ENCODE assay signal across 8 cellular contexts in the genomic region with DNA sequence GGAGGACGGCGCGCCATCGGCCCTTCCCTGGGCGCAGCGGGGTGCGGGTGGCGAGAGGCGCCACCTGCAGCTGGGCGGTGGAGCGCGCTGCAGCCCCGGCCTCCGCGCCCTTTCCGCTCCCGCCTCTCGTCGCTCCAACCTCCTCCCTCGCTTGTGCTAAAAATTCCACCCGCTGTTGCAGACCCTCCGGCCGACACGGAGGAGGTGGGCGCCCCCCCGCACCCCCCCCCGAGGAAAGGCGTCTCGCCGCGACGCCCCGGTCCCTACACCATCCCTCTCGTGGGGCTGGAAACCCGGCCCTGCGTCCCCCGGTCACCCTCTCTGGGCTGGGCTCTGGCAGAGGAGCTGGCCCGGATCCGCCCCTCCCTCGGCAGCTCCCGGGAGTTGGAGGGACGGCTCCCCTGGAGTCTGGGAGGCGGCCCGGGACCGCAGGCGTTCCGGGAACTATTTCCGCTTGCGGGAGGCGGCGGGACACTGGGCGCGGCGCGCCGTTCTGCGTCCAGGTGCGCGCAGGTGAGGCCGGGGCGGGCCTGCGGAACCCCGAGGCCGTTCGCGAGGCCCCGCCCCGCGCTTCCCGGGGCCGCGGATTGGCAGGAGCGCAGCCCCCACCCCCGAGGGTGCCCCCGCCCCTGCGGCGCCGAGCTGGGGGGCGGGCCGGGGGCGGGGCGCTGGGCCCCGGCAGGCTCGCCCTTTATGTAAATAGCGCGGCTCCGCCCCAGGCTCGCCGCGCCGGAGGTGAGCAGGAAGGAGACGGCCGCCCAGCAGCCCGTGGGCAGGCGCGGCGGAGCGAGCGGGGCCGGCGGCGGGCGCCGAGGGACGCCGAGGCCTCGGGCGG. TPM values are rescaled to one million over a fixed set of nuclear protein-coding genes. Genes with fewer than 3 reads are reported as not detected.
A peak's percentile ranks its signal among the peaks of the same experiment; 100 is the strongest.
DNase-seq lines count a peak whose midpoint lies in the region; ATAC-seq and TF ChIP-seq lines count a peak whose summit lies in the region.

LLGL2 (plus strand) TSS at position 727 of the 835 bp plus-strand sequence. CDS start 17,730 bp downstream, outside the sequence.

- H3K27me3 ChIP-seq in A673 (replicated peaks; ENCODE audit: insufficient read depth, low read depth, low read length, poor library complexity), result no peaks in the 10 kb centered on the region
- no peaks in the 10 kb centered on the region for H3K27me3 ChIP-seq in colonic mucosa
- H3K27me3 ChIP-seq in right lobe of liver, result no peaks in the 10 kb centered on the region

- WGBS in right lobe of liver (ENCODE audit: insufficient coverage, low coverage, low lambda C conversion rate, missing lambda C conversion rate), result 10% methylated on average over 2 of the region's 108 CpGs

- H3K4me1 ChIP-seq in A673 (ENCODE audit: insufficient read depth, low read length, poor library complexity, severe bottlenecking), result peaks cover 12% of the 10 kb centered on the region
- peaks cover 10% of the 10 kb centered on the region for H3K4me1 ChIP-seq in colonic mucosa
- H3K4me1 ChIP-seq in right lobe of liver, result peaks cover 0 to 21% (median 0%) of the 10 kb centered on the region in 4 donors

- POLR2A ChIA-PET in A673 (lab: Charles Lee; ENCODE audit: low non-redundant PET), result interaction anchor here (0.6 to 0.7 kb wide), 3 partner anchors 69 to 455 kb away, joined by 4 to 15 read pairs (median 5); partner anchors contain the start of gene TMEM94

- peak; percentile 92 for DNase-seq in A673 (ENCODE audit: low spot score)
- DNase-seq in NCI-H345 treated with DMSO at 0.1 percent for 48 hours (lab: John Stamatoyannopoulos, UW; ENCODE audit: unreplicated experiment), result peak; percentile 93
- peak; percentile 77 for DNase-seq in activated CD4-positive, alpha-beta T cell treated with anti-CD3 and anti-CD28 coated beads for 48 hours
- peak; percentile 94 for DNase-seq in colonic mucosa
- DNase-seq in right lobe of liver, result peak; percentile 88 to 90 (median 89)
- peak; percentile 63 for DNase-seq in stimulated activated CD8-positive, alpha-beta memory T cell treated with anti-CD3 and anti-CD28 coated beads, Interleukin-12 subunit alpha, Interleukin-12 subunit beta, amount 100 ng/mL, for 1 hour (ENCODE audit: low read depth)

- peak; percentile 76 for TF ChIP-seq POLR2A in right lobe of liver (IDR thresholded peaks at IDR 0.05)

- peaks cover 9% of the 10 kb centered on the region for H3K36me3 ChIP-seq in A673 (ENCODE audit: insufficient read depth, low read length, poor library complexity, severe bottlenecking)
- no peaks in the 10 kb centered on the region for H3K36me3 ChIP-seq in colonic mucosa
- H3K36me3 ChIP-seq in right lobe of liver, result peaks cover 0 to 5% (median 0%) of the 10 kb centered on the region in 4 donors

- intact Hi-C loops in A673 (cut with micrococcal nuclease; ENCODE audit: unreplicated experiment), result no loop called here
- intact Hi-C loops in colonic mucosa (cut with DNase I), result loop anchor here (10.0 kb wide), 1 partner anchor 60 kb away; the partner anchor contains the start of gene MYO15B
- intact Hi-C loops in right lobe of liver (cut with DNase I), result no loop called here

- H3K9ac ChIP-seq in colonic mucosa (ENCODE audit: low read depth in 2 of 2, low read length in 2 of 2), result peak within 1 kb of the TSS; percentile 96 to 99

- CTCF ChIA-PET in A673 (lab: Charles Lee), result interaction anchor here (0.6 to 1.2 kb wide), 8 partner anchors 9 to 598 kb away, joined by 3 to 12 read pairs (median 6); partner anchors contain the start of gene TSEN54

- H3K4me3 ChIP-seq in A673 (ENCODE audit: low read depth, low read length, poor library complexity, severe bottlenecking) (peak within 1 kb of the TSS; percentile 83), colonic mucosa (peak within 1 kb of the TSS; percentile 82), right lobe of liver (peak within 1 kb of the TSS; percentile 35 to 72 (median 69))

- no TSS peak for BruUV-seq in A673 (replicated peaks; lab: Mats Ljungman, UMichigan)

- H3K27ac ChIP-seq in A673 (ENCODE audit: low read depth, low read length, poor library complexity, severe bottlenecking) (peak within 1 kb of the TSS; percentile 74), colonic mucosa (peak within 1 kb of the TSS; percentile 96), right lobe of liver (peak within 1 kb of the TSS in 2 of 3 donors; percentile 60 to 63)

- peak; percentile 43; the same call in 1 of the 2 replicates for TF ChIP-seq CTCF in A673 (conservative IDR thresholded peaks at IDR 0.05; ENCODE audit: low read depth, low read length)
- peak; percentile 32 for TF ChIP-seq CTCF in colonic mucosa (IDR thresholded peaks at IDR 0.05)
- TF ChIP-seq CTCF in right lobe of liver (IDR thresholded peaks at IDR 0.05), result peak; percentile 37 to 61 (median 58)

- peak; percentile 76 for ATAC-seq in GM18907 (IDR thresholded peaks at IDR 0.05; ENCODE audit: unreplicated experiment)
- ATAC-seq in HG03159 (IDR thresholded peaks at IDR 0.05; ENCODE audit: unreplicated experiment), result peak; percentile 81
- ATAC-seq in right lobe of liver, result peak; percentile 84 to 93 (median 90)

- no peaks in the 10 kb centered on the region for H3K9me3 ChIP-seq in A673 (ENCODE audit: low read depth, low read length, poor library complexity, severe bottlenecking)
- H3K9me3 ChIP-seq in colonic mucosa, result no peaks in the 10 kb centered on the region
- H3K9me3 ChIP-seq in right lobe of liver, result no peaks in the 10 kb centered on the region

RNA-seq across cellular contexts. Expression of gene LLGL2, which starts in this region (rescaled TPM):
- total RNA-seq in A673 (2021) (10.8 and 14.4 TPM in 2 replicates), colonic mucosa (100 to 1,000 TPM; 401 to 497 TPM), right lobe of liver (10 to 100 TPM; 32.8 to 71.4 (median 44.6) TPM)

Comparison
In these comparisons a context has a peak if more than half of its experiments do, and no peak if none do; other contexts are left out.
1. Peak in every context shown above with its lines: DNase-seq, ATAC-seq, H3K4me3 ChIP-seq and H3K27ac ChIP-seq.
2. RNA of gene LLGL2 (total RNA-seq): 401 to 497 TPM in colonic mucosa; 32.8 to 71.4 TPM in right lobe of liver and 10.8 to 14.4 TPM in A673; every median in the first group is over 4 times any median in the second.